ENCODE assay signal across 13 cellular contexts in the genomic region with DNA sequence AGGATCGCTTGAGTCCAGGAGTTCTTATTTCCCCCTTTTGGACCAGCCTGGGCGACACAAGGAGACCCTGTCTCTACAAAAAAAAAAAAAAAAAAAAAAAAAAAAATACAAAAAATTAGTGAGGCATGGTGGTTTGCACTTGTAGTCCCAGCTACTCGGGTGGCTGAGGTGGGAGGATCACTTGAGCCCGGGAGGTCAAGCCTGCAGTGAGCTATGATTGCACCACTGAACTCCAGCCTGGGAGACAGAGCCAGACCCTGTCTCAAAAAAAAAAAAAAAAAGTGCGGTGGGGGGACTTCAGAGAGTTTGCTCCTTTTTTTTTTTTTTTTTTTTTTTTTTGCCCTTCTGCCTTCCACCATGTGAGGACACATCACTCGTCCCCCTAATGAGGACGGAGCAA. TPM values are rescaled to one million over a fixed set of nuclear protein-coding genes. Genes with fewer than 3 reads are reported as not detected.
"Had no signal": no experiment of that assay in that cellular context is flagged by ENCODE, and none has a peak within 500 bp of the region (broad histone marks: within the 10 kb centered on the region; RNA-seq: fewer than 3 reads in every experiment).

No MANE protein-coding gene starts in this region.

RNA-seq across cellular contexts. Expression of a gene that starts 32.9 kb away (rescaled TPM):
- total RNA-seq: T-helper 1 cell treated with Interleukin-12 subunit alpha and Interleukin-12 subunit beta and Interleukin-4 antibody, amounts not matched to agents 30 ng/mL and 1 ng/mL, for 36 hours; T-helper 2 cell treated with Interferon-gamma antibody and Interleukin-4, amounts not matched to agents 100 ng/mL and 5 ng/mL, for 36 hours had no signal

RNA-seq across cellular contexts. Expression of a gene that starts 50.6 kb away (rescaled TPM):
- total RNA-seq: activated B cell treated with CpG ODN at 0.5 μM for 24 hours; activated CD4-positive, alpha-beta memory T cell treated with anti-CD3 and anti-CD28 coated beads for 36 hours; activated CD4-positive, alpha-beta memory T cell treated with anti-CD3 and anti-CD28 coated beads, Interleukin-2, amount 10 ng/mL, durations not matched to agents 7 days and 5 days; activated CD4-positive, alpha-beta T cell treated with anti-CD3 and anti-CD28 coated beads for 36 hours; activated CD4-positive, alpha-beta T cell treated with anti-CD3 and anti-CD28 coated beads, Interleukin-2, amount 10 ng/mL, durations not matched to agents 24 days and 14 days; activated CD4-positive, alpha-beta T cell treated with anti-CD3 and anti-CD28 coated beads, Interleukin-2, amount 10 ng/mL, durations not matched to agents 7 days and 5 days; activated CD8-positive, alpha-beta memory T cell treated with anti-CD3 and anti-CD28 coated beads for 36 hours; activated CD8-positive, alpha-beta memory T cell treated with anti-CD3 and anti-CD28 coated beads, Interleukin-2, amount 10 ng/mL, durations not matched to agents 7 days and 5 days; activated CD8-positive, alpha-beta T cell treated with anti-CD3 and anti-CD28 coated beads for 36 hours; activated CD8-positive, alpha-beta T cell treated with anti-CD3 and anti-CD28 coated beads, Interleukin-2, amount 10 ng/mL, durations not matched to agents 7 days and 5 days; T-helper 1 cell treated with Interleukin-12 subunit alpha and Interleukin-12 subunit beta and Interleukin-4 antibody, amounts not matched to agents 30 ng/mL and 1 ng/mL, for 36 hours; T-helper 17 cell; T-helper 2 cell treated with Interferon-gamma antibody and Interleukin-4, amounts not matched to agents 100 ng/mL and 5 ng/mL, for 36 hours had no signal
